Comparison of ENCODE assay signal across 1 cellular context in the genomic region with DNA sequence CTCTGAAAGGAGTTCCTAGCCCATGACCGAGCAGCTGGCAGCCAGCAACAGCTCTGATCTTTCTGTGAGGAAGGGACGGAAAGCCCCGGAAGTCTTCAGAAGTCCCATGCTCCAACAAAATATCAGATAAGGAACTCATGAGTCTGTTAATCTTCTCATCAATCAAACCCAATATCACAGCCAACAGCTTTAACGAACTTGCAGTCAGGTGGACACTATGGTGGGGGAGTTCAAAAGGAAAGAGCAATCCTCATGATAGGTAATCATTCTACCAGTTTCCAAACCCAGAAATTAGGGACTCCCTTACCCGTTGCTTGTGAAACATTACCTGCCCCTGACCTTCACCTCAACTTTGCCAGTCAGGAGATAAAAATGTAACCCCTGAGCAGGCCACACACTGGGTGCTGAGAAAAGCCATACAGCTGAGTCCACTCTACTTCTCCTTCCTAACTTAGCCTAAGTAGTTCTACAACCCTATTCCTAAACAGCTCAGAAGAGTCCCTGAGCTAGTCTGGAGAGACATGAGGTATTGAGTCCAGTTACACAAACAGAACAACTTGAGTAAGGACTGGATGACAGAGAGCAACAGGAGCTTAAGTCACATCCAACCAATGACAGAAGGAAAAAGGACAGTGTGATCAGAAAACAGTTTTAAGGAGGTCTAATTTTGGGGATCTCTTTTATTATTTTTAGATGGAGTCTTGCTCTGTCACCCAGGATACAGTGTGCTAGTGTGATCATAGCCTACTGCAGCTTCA.
TF ChIP-seq lines count a peak whose summit lies in the region.

No MANE protein-coding gene starts in this region.

TF ChIP-seq in WTC11, 78 proteins besides CTCF, POLR2A, EP300 and RAD21 (continued from another document):
- TF ChIP-seq ZNF423 (CRISPR knock-in tag; IDR thresholded peaks at IDR 0.05) (no peak), NFYB (CRISPR knock-in tag; conservative IDR thresholded peaks at IDR 0.05; ENCODE audit: low read depth) (no peak)
- TF ChIP-seq, protein P1, sequence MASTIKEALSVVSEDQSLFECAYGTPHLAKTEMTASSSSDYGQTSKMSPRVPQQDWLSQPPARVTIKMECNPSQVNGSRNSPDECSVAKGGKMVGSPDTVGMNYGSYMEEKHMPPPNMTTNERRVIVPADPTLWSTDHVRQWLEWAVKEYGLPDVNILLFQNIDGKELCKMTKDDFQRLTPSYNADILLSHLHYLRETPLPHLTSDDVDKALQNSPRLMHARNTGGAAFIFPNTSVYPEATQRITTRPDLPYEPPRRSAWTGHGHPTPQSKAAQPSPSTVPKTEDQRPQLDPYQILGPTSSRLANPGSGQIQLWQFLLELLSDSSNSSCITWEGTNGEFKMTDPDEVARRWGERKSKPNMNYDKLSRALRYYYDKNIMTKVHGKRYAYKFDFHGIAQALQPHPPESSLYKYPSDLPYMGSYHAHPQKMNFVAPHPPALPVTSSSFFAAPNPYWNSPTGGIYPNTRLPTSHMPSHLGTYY (CRISPR knock-in tag; IDR thresholded peaks at IDR 0.05): no peak
